Comparison of ENCODE assay signal across 26 cellular contexts in the genomic region with DNA sequence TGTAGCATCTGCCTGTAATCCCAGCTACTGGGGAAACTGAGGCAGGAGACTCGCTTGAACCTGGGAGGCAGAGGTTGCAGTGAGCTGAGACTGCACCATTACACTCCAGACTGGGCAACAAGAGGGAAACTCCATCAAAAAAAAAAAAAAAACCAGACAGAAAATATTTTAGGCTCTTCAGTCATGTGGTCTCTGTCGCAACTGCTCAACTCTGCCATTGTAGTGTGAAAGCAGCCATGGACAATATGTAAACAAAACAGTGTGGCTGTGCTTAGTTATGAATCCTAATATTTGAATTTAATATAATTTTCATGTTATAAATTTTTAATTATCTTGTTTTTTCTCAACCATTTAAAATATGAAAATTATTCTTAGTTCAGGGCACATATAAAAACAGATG. TPM values are rescaled to one million over a fixed set of nuclear protein-coding genes. Genes with fewer than 3 reads are reported as not detected.
DNase-seq lines count a peak whose midpoint lies in the region; ATAC-seq, FAIRE-seq and TF ChIP-seq lines count a peak whose summit lies in the region.
"Had no signal": no experiment of that assay in that cellular context is flagged by ENCODE, and none has a peak within 500 bp of the region (broad histone marks: within the 10 kb centered on the region; RNA-seq: fewer than 3 reads in every experiment).

No MANE protein-coding gene starts in this region.

- TF ChIP-seq POLR2A in A549 (IDR thresholded peaks at IDR 0.05; ENCODE audit: low read length), result no peak
- no peak for TF ChIP-seq POLR2A in breast epithelium (IDR thresholded peaks at IDR 0.05)

- no peaks in the 10 kb centered on the region for H3K27me3 Mint-ChIP-seq in activated naive CD4-positive, alpha-beta T cell treated with anti-CD3 and anti-CD28 coated beads for 36 hours (ENCODE audit: low read depth)

- TF ChIP-seq CTCF in A549 (IDR thresholded peaks at IDR 0.05) (no peak), fibroblast of villous mesenchyme (IDR thresholded peaks at IDR 0.05; ENCODE audit: insufficient read depth, low read depth, low read length) (no peak), breast epithelium (IDR thresholded peaks at IDR 0.05) (no peak)

- no peak for FAIRE-seq in A549 (lab: Jason Lieb, UNC)
- FAIRE-seq: GM12878, HTR-8/SVneo, K562 had no signal

- no peaks in the 10 kb centered on the region for H3K36me3 Mint-ChIP-seq in activated naive CD4-positive, alpha-beta T cell treated with anti-CD3 and anti-CD28 coated beads for 36 hours (ENCODE audit: low read depth)
- H3K36me3 Mint-ChIP-seq: CD8-positive, alpha-beta T cell had no signal

- no peak overlapping the region for H3K4me3 Mint-ChIP-seq in activated naive CD4-positive, alpha-beta T cell treated with anti-CD3 and anti-CD28 coated beads for 36 hours
- H3K4me3 Mint-ChIP-seq: CD8-positive, alpha-beta T cell; GM23338; H9 had no signal

- no peak for TF ChIP-seq EP300 in A549 (IDR thresholded peaks at IDR 0.05)

- CTCF ChIA-PET in A549 (lab: Yijun Ruan, JAX), result interaction anchor here (0.6 to 1.8 kb wide), 3 partner anchors 35 to 496 kb away, joined by 3 to 6 read pairs (median 4); no protein-coding TSS in a partner anchor
- CTCF ChIA-PET in activated naive CD4-positive, alpha-beta T cell treated with anti-CD3 and anti-CD28 coated beads for 36 hours (lab: Charles Lee), result interaction anchor here (0.7 to 1.5 kb wide), 2 partner anchors 13 to 93 kb away, joined by 3 to 4 read pairs; no protein-coding TSS in a partner anchor

- WGBS in A549 (ENCODE audit: missing lambda C conversion rate), result 90% methylated on average over 2 of the region's 2 CpGs

- H3K4me3 ChIP-seq in A549 (no peak overlapping the region), fibroblast of villous mesenchyme (ENCODE audit: low read depth, low read length) (no peak overlapping the region), breast epithelium (no peak overlapping the region)
- H3K4me3 ChIP-seq: GM12878, GM23338, K562, PC-9 had no signal

- H3K9me3 ChIP-seq in A549, result no peaks in the 10 kb centered on the region
- no peaks in the 10 kb centered on the region for H3K9me3 ChIP-seq in breast epithelium
- H3K9me3 ChIP-seq: Caco-2 had no signal

- H3K9me3 Mint-ChIP-seq in activated naive CD4-positive, alpha-beta T cell treated with anti-CD3 and anti-CD28 coated beads for 36 hours, result no peaks in the 10 kb centered on the region
- H3K9me3 Mint-ChIP-seq: CD8-positive, alpha-beta T cell had no signal

- POLR2A ChIA-PET in A549 (lab: Yijun Ruan, JAX), result no interaction called here

- H3K4me1 ChIP-seq in A549 (peaks cover 29% of the 10 kb centered on the region), breast epithelium (no peaks in the 10 kb centered on the region)
- H3K4me1 ChIP-seq: Caco-2 had no signal

- intact Hi-C loops in activated naive CD4-positive, alpha-beta T cell treated with anti-CD3 and anti-CD28 coated beads for 36 hours (cut with micrococcal nuclease), result no loop called here
- intact Hi-C loops in breast epithelium (cut with DNase I; ENCODE audit: low total_unique reads), result no loop called here

- no peak for ATAC-seq in A549
- ATAC-seq: CD8-positive, alpha-beta T cell; GM23338; K562; Right ventricle myocardium inferior had no signal

- H3K4me2 ChIP-seq in A549, result peak overlapping the region; percentile 55; the same call in 2 of the 3 replicates
- H3K4me2 ChIP-seq: GM23338, PC-9 had no signal

- no peaks in the 10 kb centered on the region for H3K36me3 ChIP-seq in breast epithelium

- TF ChIP-seq RAD21 in A549 (conservative IDR thresholded peaks at IDR 0.05 in 1 of 2, IDR thresholded peaks at IDR 0.05 in 1 of 2), result no peak

- H3K27ac ChIP-seq in A549 (peak overlapping the region in 1 of 2 experiments; percentile 74; a peak in 3 of 6 replicates), breast epithelium (no peak overlapping the region)
- H3K27ac ChIP-seq: PC-9 had no signal

- DNase-seq in A549 (ENCODE audit: low read depth in 1 of 2, low spot score in 1 of 2), result no peak
- DNase-seq in MV-4-11 (lab: John Stamatoyannopoulos, UW), result peak; percentile 49
- DNase-seq in amniotic epithelial cell (ENCODE audit: low read depth), result peak; percentile 43
- peak; percentile 54 for DNase-seq in fibroblast of villous mesenchyme (ENCODE audit: low read depth)
- no peak for DNase-seq in activated naive CD4-positive, alpha-beta T cell treated with anti-CD3 and anti-CD28 coated beads for 36 hours
- DNase-seq in breast epithelium (ENCODE audit: low spot score in 2 of 2), result no peak
- DNase-seq in NCI-H446 treated with DMSO at 0.1 percent for 48 hours (lab: John Stamatoyannopoulos, UW), result no peak
- DNase-seq: C1 segment of cervical spinal cord; Caco-2; CD8-positive, alpha-beta T cell; DMS79; EL; GDM1; H9; NCI-H1105; NCI-H1436 treated with DMSO at 0.1 percent for 48 hours; NCI-H1930; NCI-H2107; NCI-H524 treated with DMSO at 0.1 percent for 48 hours; NCI-H774; PC-9 had no signal

- H3K27me3 ChIP-seq in breast epithelium, result no peaks in the 10 kb centered on the region

- no peak overlapping the region for H3K27ac Mint-ChIP-seq in activated naive CD4-positive, alpha-beta T cell treated with anti-CD3 and anti-CD28 coated beads for 36 hours
- H3K27ac Mint-ChIP-seq: CD8-positive, alpha-beta T cell; GM23338; H9 had no signal

- no peaks in the 10 kb centered on the region for H3K4me1 Mint-ChIP-seq in activated naive CD4-positive, alpha-beta T cell treated with anti-CD3 and anti-CD28 coated beads for 36 hours (ENCODE audit: low read depth)
- H3K4me1 Mint-ChIP-seq: GM23338, H9 had no signal

TF ChIP-seq in A549, 52 proteins besides CTCF, POLR2A, EP300 and RAD21:
- no peak for TF ChIP-seq NFE2L2 (conservative IDR thresholded peaks at IDR 0.05; ENCODE audit: low read length)
- no peak for TF ChIP-seq TFCP2L1 (CRISPR knock-in tag; IDR thresholded peaks at IDR 0.05)
- TF ChIP-seq RARB (CRISPR knock-in tag; IDR thresholded peaks at IDR 0.05), result no peak
- no peak for TF ChIP-seq FOXS1 (CRISPR knock-in tag; IDR thresholded peaks at IDR 0.05)
- TF ChIP-seq PHF8 (IDR thresholded peaks at IDR 0.05; ENCODE audit: borderline replicate concordance, low read depth), result no peak
- no peak for TF ChIP-seq HDAC2 (IDR thresholded peaks at IDR 0.05)
- TF ChIP-seq MAFK (IDR thresholded peaks at IDR 0.05; ENCODE audit: partially characterized antibody), result no peak
- TF ChIP-seq, protein P1, sequence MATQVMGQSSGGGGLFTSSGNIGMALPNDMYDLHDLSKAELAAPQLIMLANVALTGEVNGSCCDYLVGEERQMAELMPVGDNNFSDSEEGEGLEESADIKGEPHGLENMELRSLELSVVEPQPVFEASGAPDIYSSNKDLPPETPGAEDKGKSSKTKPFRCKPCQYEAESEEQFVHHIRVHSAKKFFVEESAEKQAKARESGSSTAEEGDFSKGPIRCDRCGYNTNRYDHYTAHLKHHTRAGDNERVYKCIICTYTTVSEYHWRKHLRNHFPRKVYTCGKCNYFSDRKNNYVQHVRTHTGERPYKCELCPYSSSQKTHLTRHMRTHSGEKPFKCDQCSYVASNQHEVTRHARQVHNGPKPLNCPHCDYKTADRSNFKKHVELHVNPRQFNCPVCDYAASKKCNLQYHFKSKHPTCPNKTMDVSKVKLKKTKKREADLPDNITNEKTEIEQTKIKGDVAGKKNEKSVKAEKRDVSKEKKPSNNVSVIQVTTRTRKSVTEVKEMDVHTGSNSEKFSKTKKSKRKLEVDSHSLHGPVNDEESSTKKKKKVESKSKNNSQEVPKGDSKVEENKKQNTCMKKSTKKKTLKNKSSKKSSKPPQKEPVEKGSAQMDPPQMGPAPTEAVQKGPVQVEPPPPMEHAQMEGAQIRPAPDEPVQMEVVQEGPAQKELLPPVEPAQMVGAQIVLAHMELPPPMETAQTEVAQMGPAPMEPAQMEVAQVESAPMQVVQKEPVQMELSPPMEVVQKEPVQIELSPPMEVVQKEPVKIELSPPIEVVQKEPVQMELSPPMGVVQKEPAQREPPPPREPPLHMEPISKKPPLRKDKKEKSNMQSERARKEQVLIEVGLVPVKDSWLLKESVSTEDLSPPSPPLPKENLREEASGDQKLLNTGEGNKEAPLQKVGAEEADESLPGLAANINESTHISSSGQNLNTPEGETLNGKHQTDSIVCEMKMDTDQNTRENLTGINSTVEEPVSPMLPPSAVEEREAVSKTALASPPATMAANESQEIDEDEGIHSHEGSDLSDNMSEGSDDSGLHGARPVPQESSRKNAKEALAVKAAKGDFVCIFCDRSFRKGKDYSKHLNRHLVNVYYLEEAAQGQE (IDR thresholded peaks at IDR 0.05), result no peak
- no peak for TF ChIP-seq RCOR1 (IDR thresholded peaks at IDR 0.05; ENCODE audit: low read depth, low read length)
- no peak for TF ChIP-seq HOXB5 (CRISPR knock-in tag; IDR thresholded peaks at IDR 0.05)
- TF ChIP-seq CEBPB (IDR thresholded peaks at IDR 0.05), result no peak

RNA-seq across cellular contexts. Expression of gene ZFAND5, which starts 38.4 kb away (rescaled TPM):
- 234 and 315 TPM in 2 replicates for polyA plus RNA-seq in A549 (2011; rRNA removed)
- 94.0 and 129 TPM in 2 replicates for polyA plus RNA-seq in A549 (2012; cell fraction: cytosol; rRNA removed)
- polyA plus RNA-seq in A549 (2012; cell fraction: nucleus; rRNA removed), result 92.3 and 99.3 TPM in 2 replicates
- polyA plus RNA-seq in A549 (2017; fragmentation: RNase III; extraction: RNeasy Plus Mini Kit Qiagen cat#74134 plus additional on column Dnase treatment), result 126 to 136 TPM (median 135 TPM) in 3 replicates
- 74.6 and 81.9 TPM in 2 replicates for polyA minus RNA-seq in A549 (2011; rRNA and poly(A)+ RNA removed)
- 206 and 366 TPM in 2 replicates for total RNA-seq in fibroblast of villous mesenchyme
- total RNA-seq in activated naive CD4-positive, alpha-beta T cell treated with anti-CD3 and anti-CD28 coated beads for 36 hours, result 10 to 100 TPM; 71.9 to 73.2 TPM
- total RNA-seq in breast epithelium, result 100 to 1,000 TPM; 268 to 516 (median 423) TPM

Comparison
In these comparisons a context has a peak if more than half of its experiments do, and no peak if none do; other contexts are left out.
1. DNase-seq: peak in MV-4-11 (single experiment), amniotic epithelial cell (single experiment) and fibroblast of villous mesenchyme (single experiment); none in A549 (0 of 2), activated naive CD4-positive, alpha-beta T cell treated with anti-CD3 and anti-CD28 coated beads for 36 hours (single experiment), breast epithelium (0 of 2) and NCI-H446 treated with DMSO at 0.1 percent for 48 hours (single experiment).